8 cellular contexts compared by ENCODE assay signal in the genomic region with DNA sequence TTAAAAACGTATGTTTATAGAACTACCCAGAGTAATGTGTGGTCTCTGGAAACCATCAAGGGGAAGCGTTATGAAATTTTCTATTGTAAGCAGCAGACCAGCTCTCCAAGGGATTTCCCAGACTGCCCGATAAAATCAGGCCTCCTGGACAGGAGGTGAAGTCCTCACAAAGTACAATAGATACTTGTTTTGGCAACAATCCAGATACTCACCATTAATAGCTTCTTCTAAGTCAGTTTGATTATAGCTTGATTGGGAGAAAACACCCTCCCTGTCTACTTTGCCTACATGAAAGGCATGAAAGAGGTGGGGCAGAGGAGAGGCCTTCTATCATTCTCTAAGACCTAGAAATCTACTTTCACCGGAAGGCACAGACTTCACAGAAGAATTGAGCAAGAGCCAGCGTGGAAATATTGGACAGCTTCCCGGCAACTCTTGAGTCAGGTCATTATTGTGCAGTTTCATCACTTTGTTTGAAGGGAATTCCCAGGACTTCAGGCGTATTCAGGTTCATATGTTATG.
DNase-seq lines count a peak whose midpoint lies in the region; ATAC-seq, FAIRE-seq and TF ChIP-seq lines count a peak whose summit lies in the region.

No MANE protein-coding gene starts in this region.

- H3K27ac ChIP-seq in K562 (ENCODE audit: extremely low read depth, low read depth, low read length) (no peak overlapping the region), liver (ENCODE audit: low read depth in 1 of 2, low read length in 2 of 2) (peak overlapping the region; percentile 52 to 53)

- TF ChIP-seq RAD21 in K562 (CRISPR knock-in tag; conservative IDR thresholded peaks at IDR 0.05 in 1 of 2, IDR thresholded peaks at IDR 0.05 in 1 of 2) = no peak
- peak; percentile 46 to 49 for TF ChIP-seq RAD21 in liver (IDR thresholded peaks at IDR 0.05)

- 0% methylated on average over 7 of the region's 7 CpGs for WGBS in K562 (ENCODE audit: insufficient coverage, low coverage, missing lambda C conversion rate)
- WGBS in liver = 11% methylated on average over 7 of the region's 7 CpGs

- no peak for TF ChIP-seq POLR2A in K562 (conservative IDR thresholded peaks at IDR 0.05)

- POLR2A ChIA-PET in K562 (lab: Yijun Ruan, JAX) = interaction anchor here (0.5 kb wide), 1 partner anchor 14 kb away, joined by 3 read pairs; no protein-coding TSS in a partner anchor

- ATAC-seq in K562 (no peak), HG02588 (IDR thresholded peaks at IDR 0.05; ENCODE audit: unreplicated experiment) (no peak)

- no peaks in the 10 kb centered on the region for H3K79me2 ChIP-seq in K562 (ENCODE audit: control insufficient read depth, insufficient read depth, low read length)

- BruUV-seq in K562 (replicated peaks; lab: Mats Ljungman, UMichigan) = no TSS peak

- no peak overlapping the region for H3K4me2 ChIP-seq in K562 (ENCODE audit: insufficient read depth, low read length)

- H3K4me1 ChIP-seq in K562 (replicated peaks in 1 of 2; ENCODE audit: control insufficient read depth in 2 of 2, insufficient read depth in 2 of 2, low read length in 2 of 2) (no peaks in the 10 kb centered on the region), liver (ENCODE audit: control insufficient read depth in 4 of 4, insufficient read depth in 4 of 4, low read length in 3 of 4) (peaks cover 3 to 16% (median 9%) of the 10 kb centered on the region in 4 donors)

- H3K27me3 ChIP-seq in K562 (ENCODE audit: control insufficient read depth in 2 of 2, insufficient read depth in 2 of 2, low read length in 2 of 2) = peaks cover 4 to 11% of the 10 kb centered on the region in 2 experiments; a peak in 2 of 5 replicates
- H3K27me3 ChIP-seq in liver (ENCODE audit: control insufficient read depth in 4 of 4, insufficient read depth in 4 of 4, low read length in 3 of 4) = no peaks in the 10 kb centered on the region

- H3K9me3 ChIP-seq in K562 (replicated peaks; ENCODE audit: control insufficient read depth, insufficient read depth, low read depth, low read length) (no peaks in the 10 kb centered on the region), liver (ENCODE audit: control insufficient read depth in 4 of 4, low read length in 3 of 4) (no peaks in the 10 kb centered on the region)

- in situ Hi-C loops in K562 (cut with MboI) = no loop called here

- FAIRE-seq in K562 (lab: Jason Lieb, UNC) (no peak), urothelium cell line (lab: Jason Lieb, UNC) (no peak)

- TF ChIP-seq CTCF in K562 (IDR thresholded peaks at IDR 0.05 in 2 of 3, conservative IDR thresholded peaks at IDR 0.05 in 1 of 3; ENCODE audit: insufficient read depth in 2 of 3, low read depth in 1 of 3, low read length in 3 of 3) (no peak), liver (IDR thresholded peaks at IDR 0.05; ENCODE audit: low read depth, low read length, missing input control) (no peak)

- intact Hi-C loops in K562 (cut with micrococcal nuclease) = no loop called here

- H3K9ac ChIP-seq in K562 (ENCODE audit: insufficient read depth in 1 of 2, low read depth in 2 of 2, low read length in 2 of 2) = no peak overlapping the region
- H3K9ac ChIP-seq in liver (ENCODE audit: low read depth in 1 of 2, low read length in 2 of 2) = no peak overlapping the region

- H2AFZ ChIP-seq in K562 (ENCODE audit: low read depth, low read length) = no peak overlapping the region

- H3K36me3 ChIP-seq in K562 (ENCODE audit: control insufficient read depth, insufficient read depth, low read length) (no peaks in the 10 kb centered on the region), liver (ENCODE audit: control insufficient read depth in 4 of 4, insufficient read depth in 3 of 4, low read depth in 1 of 4, low read length in 3 of 4) (no peaks in the 10 kb centered on the region)

- H3K4me3 ChIP-seq in K562 = no peak overlapping the region
- no peak overlapping the region for H3K4me3 ChIP-seq in liver (ENCODE audit: low read depth in 1 of 3, low read length in 3 of 3)

- H3K9me1 ChIP-seq in K562 (ENCODE audit: control insufficient read depth, insufficient read depth, low read length) = no peaks in the 10 kb centered on the region

- no peak for TF ChIP-seq EP300 in K562 (IDR thresholded peaks at IDR 0.05; ENCODE audit: low read length)

- no peaks in the 10 kb centered on the region for H4K20me1 ChIP-seq in K562 (replicated peaks; ENCODE audit: control insufficient read depth, insufficient read depth, low read length)

- DNase-seq in NCI-H82 (lab: John Stamatoyannopoulos, UW) (peak; percentile 18), NCI-H82 treated with DMSO at 0.1 percent for 48 hours (lab: John Stamatoyannopoulos, UW; ENCODE audit: unreplicated experiment) (no peak), K562 (ENCODE audit: extremely low read depth in 1 of 4, low spot score in 3 of 4) (no peak), urothelium cell line (ENCODE audit: low spot score) (peak; percentile 75), NCI-H524 treated with DMSO at 0.1 percent for 48 hours (lab: John Stamatoyannopoulos, UW) (no peak), SHP77 treated with DMSO at 0.1 percent for 48 hours (lab: John Stamatoyannopoulos, UW) (no peak)

- CTCF ChIA-PET in K562 (lab: Yijun Ruan, JAX; ENCODE audit: low intra/inter-chr PET ratio) = no interaction called here

TF ChIP-seq in K562, 482 proteins besides CTCF, POLR2A, EP300 and RAD21 (continues in another document):
- TF ChIP-seq SRSF9 (IDR thresholded peaks at IDR 0.05; ENCODE audit: borderline replicate concordance, low read depth, low read length) = no peak
- TF ChIP-seq, protein P1, sequence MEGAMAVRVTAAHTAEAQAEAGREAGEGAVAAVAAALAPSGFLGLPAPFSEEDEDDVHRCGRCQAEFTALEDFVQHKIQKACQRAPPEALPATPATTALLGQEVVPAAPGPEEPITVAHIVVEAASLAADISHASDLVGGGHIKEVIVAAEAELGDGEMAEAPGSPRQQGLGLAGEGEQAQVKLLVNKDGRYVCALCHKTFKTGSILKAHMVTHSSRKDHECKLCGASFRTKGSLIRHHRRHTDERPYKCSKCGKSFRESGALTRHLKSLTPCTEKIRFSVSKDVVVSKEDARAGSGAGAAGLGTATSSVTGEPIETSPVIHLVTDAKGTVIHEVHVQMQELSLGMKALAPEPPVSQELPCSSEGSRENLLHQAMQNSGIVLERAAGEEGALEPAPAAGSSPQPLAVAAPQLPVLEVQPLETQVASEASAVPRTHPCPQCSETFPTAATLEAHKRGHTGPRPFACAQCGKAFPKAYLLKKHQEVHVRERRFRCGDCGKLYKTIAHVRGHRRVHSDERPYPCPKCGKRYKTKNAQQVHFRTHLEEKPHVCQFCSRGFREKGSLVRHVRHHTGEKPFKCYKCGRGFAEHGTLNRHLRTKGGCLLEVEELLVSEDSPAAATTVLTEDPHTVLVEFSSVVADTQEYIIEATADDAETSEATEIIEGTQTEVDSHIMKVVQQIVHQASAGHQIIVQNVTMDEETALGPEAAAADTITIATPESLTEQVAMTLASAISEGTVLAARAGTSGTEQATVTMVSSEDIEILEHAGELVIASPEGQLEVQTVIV (CRISPR knock-in tag; IDR thresholded peaks at IDR 0.05; ENCODE audit: borderline replicate concordance) = no peak

TF ChIP-seq in liver, 16 proteins besides CTCF, POLR2A, EP300 and RAD21:
- TF ChIP-seq RXRA (IDR thresholded peaks at IDR 0.05) (peak; percentile 60 to 73), JUND (IDR thresholded peaks at IDR 0.05) (peak in 1 of 2 donors; percentile 70), NR2F2 (IDR thresholded peaks at IDR 0.05) (peak; percentile 29), FOXA2 (IDR thresholded peaks at IDR 0.05) (no peak), HNF4G (IDR thresholded peaks at IDR 0.05) (peak; percentile 25), GABPA (IDR thresholded peaks at IDR 0.05 in 1 of 2, conservative IDR thresholded peaks at IDR 0.05 in 1 of 2) (peak in 1 of 2 donors; percentile 36), HNF4A (conservative IDR thresholded peaks at IDR 0.05) (peak; percentile 62 to 66), YY1 (IDR thresholded peaks at IDR 0.05) (no peak)
- TF ChIP-seq, protein P2, sequence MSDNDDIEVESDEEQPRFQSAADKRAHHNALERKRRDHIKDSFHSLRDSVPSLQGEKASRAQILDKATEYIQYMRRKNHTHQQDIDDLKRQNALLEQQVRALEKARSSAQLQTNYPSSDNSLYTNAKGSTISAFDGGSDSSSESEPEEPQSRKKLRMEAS (IDR thresholded peaks at IDR 0.05) = no peak
- TF ChIP-seq, protein P3, sequence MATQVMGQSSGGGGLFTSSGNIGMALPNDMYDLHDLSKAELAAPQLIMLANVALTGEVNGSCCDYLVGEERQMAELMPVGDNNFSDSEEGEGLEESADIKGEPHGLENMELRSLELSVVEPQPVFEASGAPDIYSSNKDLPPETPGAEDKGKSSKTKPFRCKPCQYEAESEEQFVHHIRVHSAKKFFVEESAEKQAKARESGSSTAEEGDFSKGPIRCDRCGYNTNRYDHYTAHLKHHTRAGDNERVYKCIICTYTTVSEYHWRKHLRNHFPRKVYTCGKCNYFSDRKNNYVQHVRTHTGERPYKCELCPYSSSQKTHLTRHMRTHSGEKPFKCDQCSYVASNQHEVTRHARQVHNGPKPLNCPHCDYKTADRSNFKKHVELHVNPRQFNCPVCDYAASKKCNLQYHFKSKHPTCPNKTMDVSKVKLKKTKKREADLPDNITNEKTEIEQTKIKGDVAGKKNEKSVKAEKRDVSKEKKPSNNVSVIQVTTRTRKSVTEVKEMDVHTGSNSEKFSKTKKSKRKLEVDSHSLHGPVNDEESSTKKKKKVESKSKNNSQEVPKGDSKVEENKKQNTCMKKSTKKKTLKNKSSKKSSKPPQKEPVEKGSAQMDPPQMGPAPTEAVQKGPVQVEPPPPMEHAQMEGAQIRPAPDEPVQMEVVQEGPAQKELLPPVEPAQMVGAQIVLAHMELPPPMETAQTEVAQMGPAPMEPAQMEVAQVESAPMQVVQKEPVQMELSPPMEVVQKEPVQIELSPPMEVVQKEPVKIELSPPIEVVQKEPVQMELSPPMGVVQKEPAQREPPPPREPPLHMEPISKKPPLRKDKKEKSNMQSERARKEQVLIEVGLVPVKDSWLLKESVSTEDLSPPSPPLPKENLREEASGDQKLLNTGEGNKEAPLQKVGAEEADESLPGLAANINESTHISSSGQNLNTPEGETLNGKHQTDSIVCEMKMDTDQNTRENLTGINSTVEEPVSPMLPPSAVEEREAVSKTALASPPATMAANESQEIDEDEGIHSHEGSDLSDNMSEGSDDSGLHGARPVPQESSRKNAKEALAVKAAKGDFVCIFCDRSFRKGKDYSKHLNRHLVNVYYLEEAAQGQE (IDR thresholded peaks at IDR 0.05) = no peak
- TF ChIP-seq, protein P4, sequence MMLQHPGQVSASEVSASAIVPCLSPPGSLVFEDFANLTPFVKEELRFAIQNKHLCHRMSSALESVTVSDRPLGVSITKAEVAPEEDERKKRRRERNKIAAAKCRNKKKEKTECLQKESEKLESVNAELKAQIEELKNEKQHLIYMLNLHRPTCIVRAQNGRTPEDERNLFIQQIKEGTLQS (IDR thresholded peaks at IDR 0.05) = peak; percentile 83

Comparison
In these comparisons a context has a peak if more than half of its experiments do, and no peak if none do; other contexts are left out.
1. DNase-seq: peak in NCI-H82 (single experiment) and urothelium cell line (single experiment); none in NCI-H82 treated with DMSO at 0.1 percent for 48 hours (single experiment), K562 (0 of 4), NCI-H524 treated with DMSO at 0.1 percent for 48 hours (single experiment) and SHP77 treated with DMSO at 0.1 percent for 48 hours (single experiment).